18 cellular contexts compared by ENCODE assay signal in the genomic region with DNA sequence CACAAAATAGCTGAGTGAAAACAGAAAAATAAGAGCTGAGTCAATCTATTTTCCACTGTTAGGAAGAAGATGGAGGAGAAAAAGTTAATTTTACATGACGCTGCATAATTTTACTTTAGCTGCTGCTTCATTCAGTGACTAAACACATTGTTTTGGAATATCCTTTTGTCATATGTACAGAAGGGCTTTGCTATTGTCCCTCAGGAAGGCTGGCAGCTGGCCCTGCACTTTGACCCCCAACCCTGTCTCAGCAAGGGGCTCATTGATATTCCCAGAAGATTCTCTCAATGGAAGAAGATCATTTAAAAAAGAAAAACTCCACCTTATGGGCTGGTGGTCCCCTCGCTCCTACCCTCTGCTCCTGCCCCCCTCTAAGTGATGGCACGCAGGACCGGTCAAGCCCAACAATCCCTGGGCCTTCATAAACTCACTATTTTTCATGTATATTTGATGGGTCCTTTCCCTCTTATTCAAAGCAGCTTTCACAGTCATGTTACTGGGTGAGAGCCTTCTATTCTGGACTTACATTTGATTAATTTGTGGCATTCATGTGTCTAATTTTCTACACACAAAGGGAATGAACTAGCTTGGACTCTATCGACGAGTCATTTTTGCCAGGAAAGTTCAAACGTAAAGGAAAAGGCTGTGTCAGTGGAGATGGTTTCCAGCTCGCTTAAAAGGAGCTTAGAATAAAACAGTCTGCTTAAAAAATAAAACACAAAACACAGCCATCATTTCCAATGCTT.
DNase-seq lines count a peak whose midpoint lies in the region; ATAC-seq, FAIRE-seq and TF ChIP-seq lines count a peak whose summit lies in the region.
"Had no signal": no experiment of that assay in that cellular context is flagged by ENCODE, and none has a peak within 500 bp of the region (broad histone marks: within the 10 kb centered on the region; RNA-seq: fewer than 3 reads in every experiment).

No MANE protein-coding gene starts in this region.

- H3K4me1 Mint-ChIP-seq in Calu3 (ENCODE audit: low read depth, unreplicated experiment) (peaks cover 77% of the 10 kb centered on the region), glutamatergic neuron (ENCODE audit: low read depth, unreplicated experiment) (peaks cover 60% of the 10 kb centered on the region), nephron (peaks cover 62% of the 10 kb centered on the region)
- peaks cover 7% of the 10 kb centered on the region for H3K4me1 Mint-ChIP-seq in activated CD8-positive, alpha-beta memory T cell treated with anti-CD3 and anti-CD28 coated beads, Interleukin-2, amount 10 ng/mL, durations not matched to agents 7 days and 5 days
- peaks cover 4% of the 10 kb centered on the region for H3K4me1 Mint-ChIP-seq in stimulated activated effector memory CD8-positive, alpha-beta T cell treated with anti-CD3 and anti-CD28 coated beads, Interleukin-12 subunit alpha, Interleukin-12 subunit beta, amount 100 ng/mL, for 72 hours

- peaks cover 34% of the 10 kb centered on the region for H3K36me3 Mint-ChIP-seq in Calu3 (ENCODE audit: insufficient read depth, unreplicated experiment)
- no peaks in the 10 kb centered on the region for H3K36me3 Mint-ChIP-seq in glutamatergic neuron (ENCODE audit: unreplicated experiment)
- H3K36me3 Mint-ChIP-seq in nephron (ENCODE audit: low read depth): peaks cover 5% of the 10 kb centered on the region
- H3K36me3 Mint-ChIP-seq in activated CD8-positive, alpha-beta memory T cell treated with anti-CD3 and anti-CD28 coated beads, Interleukin-2, amount 10 ng/mL, durations not matched to agents 7 days and 5 days: no peaks in the 10 kb centered on the region
- H3K36me3 Mint-ChIP-seq in stimulated activated effector memory CD8-positive, alpha-beta T cell treated with anti-CD3 and anti-CD28 coated beads, Interleukin-12 subunit alpha, Interleukin-12 subunit beta, amount 100 ng/mL, for 72 hours: no peaks in the 10 kb centered on the region

- DNase-seq in Calu3 (no peak), NCI-H226 (peak; percentile 32), glutamatergic neuron (peak; percentile 33), UCSD-AML1 (lab: John Stamatoyannopoulos, UW; ENCODE audit: unreplicated experiment) (no peak), HepG2 (ENCODE audit: low spot score) (no peak)
- no peak for DNase-seq in activated CD8-positive, alpha-beta memory T cell treated with anti-CD3 and anti-CD28 coated beads, Interleukin-2, amount 10 ng/mL, durations not matched to agents 7 days and 5 days
- no peak for DNase-seq in stimulated activated effector memory CD8-positive, alpha-beta T cell treated with anti-CD3 and anti-CD28 coated beads, Interleukin-12 subunit alpha, Interleukin-12 subunit beta, amount 100 ng/mL, for 72 hours (ENCODE audit: low spot score in 2 of 2)
- DNase-seq: activated B cell treated with CpG ODN at 0.5 μM for 24 hours; activated CD4-positive, alpha-beta memory T cell treated with anti-CD3 and anti-CD28 coated beads, Interleukin-2, amount 10 ng/mL, durations not matched to agents 7 days and 5 days; activated naive CD4-positive, alpha-beta T cell treated with anti-CD3 and anti-CD28 coated beads, Interleukin-2, amount 50 U/mL, for 16 hours; activated T-cell treated with anti-CD3 and anti-CD28 coated beads, Interleukin-2, amount 50 U/mL, for 48 hours; aorta; left colon; NCI-H1436; NCI-H2171 treated with DMSO at 0.1 percent for 48 hours; nucleus accumbens; T-helper 17 cell had no signal

- no peaks in the 10 kb centered on the region for H4K20me1 ChIP-seq in HepG2 (ENCODE audit: insufficient read depth, low read length)

- H2AFZ ChIP-seq in HepG2 (ENCODE audit: low read length): no peak overlapping the region

- no peak overlapping the region for H3K4me2 ChIP-seq in HepG2 (ENCODE audit: low read depth, low read length)

- H3K27me3 Mint-ChIP-seq in Calu3 (ENCODE audit: unreplicated experiment) (no peaks in the 10 kb centered on the region), glutamatergic neuron (ENCODE audit: unreplicated experiment) (peaks cover 10% of the 10 kb centered on the region), nephron (ENCODE audit: low read depth) (no peaks in the 10 kb centered on the region)
- peaks cover 11% of the 10 kb centered on the region for H3K27me3 Mint-ChIP-seq in activated CD8-positive, alpha-beta memory T cell treated with anti-CD3 and anti-CD28 coated beads, Interleukin-2, amount 10 ng/mL, durations not matched to agents 7 days and 5 days

- no peaks in the 10 kb centered on the region for H3K79me2 ChIP-seq in HepG2 (ENCODE audit: insufficient read depth, low read length)

- H3K27ac ChIP-seq in HepG2 (ENCODE audit: extremely low read length, insufficient read depth, low read length): no peak overlapping the region

- H3K9me3 Mint-ChIP-seq in Calu3 (ENCODE audit: low read depth, unreplicated experiment) (no peaks in the 10 kb centered on the region), glutamatergic neuron (ENCODE audit: unreplicated experiment) (peaks cover 10% of the 10 kb centered on the region), nephron (no peaks in the 10 kb centered on the region)
- no peaks in the 10 kb centered on the region for H3K9me3 Mint-ChIP-seq in activated CD8-positive, alpha-beta memory T cell treated with anti-CD3 and anti-CD28 coated beads, Interleukin-2, amount 10 ng/mL, durations not matched to agents 7 days and 5 days (ENCODE audit: low read depth)
- no peaks in the 10 kb centered on the region for H3K9me3 Mint-ChIP-seq in stimulated activated effector memory CD8-positive, alpha-beta T cell treated with anti-CD3 and anti-CD28 coated beads, Interleukin-12 subunit alpha, Interleukin-12 subunit beta, amount 100 ng/mL, for 72 hours
- H3K9me3 Mint-ChIP-seq: activated B cell treated with CpG ODN at 0.5 μM for 24 hours; activated CD4-positive, alpha-beta memory T cell treated with anti-CD3 and anti-CD28 coated beads, Interleukin-2, amount 10 ng/mL, durations not matched to agents 7 days and 5 days had no signal

- H3K9me3 ChIP-seq in HepG2 (ENCODE audit: low read length): no peaks in the 10 kb centered on the region

- H3K27ac Mint-ChIP-seq in Calu3 (ENCODE audit: unreplicated experiment) (peak overlapping the region; percentile 18), glutamatergic neuron (ENCODE audit: unreplicated experiment) (peak overlapping the region; percentile 76), nephron (peak overlapping the region; percentile 66 to 75 (median 68))
- H3K27ac Mint-ChIP-seq in activated CD8-positive, alpha-beta memory T cell treated with anti-CD3 and anti-CD28 coated beads, Interleukin-2, amount 10 ng/mL, durations not matched to agents 7 days and 5 days: no peak overlapping the region
- H3K27ac Mint-ChIP-seq in stimulated activated effector memory CD8-positive, alpha-beta T cell treated with anti-CD3 and anti-CD28 coated beads, Interleukin-12 subunit alpha, Interleukin-12 subunit beta, amount 100 ng/mL, for 72 hours: no peak overlapping the region
- H3K27ac Mint-ChIP-seq: activated B cell treated with CpG ODN at 0.5 μM for 24 hours; activated CD4-positive, alpha-beta memory T cell treated with anti-CD3 and anti-CD28 coated beads, Interleukin-2, amount 10 ng/mL, durations not matched to agents 7 days and 5 days; T-helper 17 cell had no signal

- no peak for FAIRE-seq in HepG2 (lab: Jason Lieb, UNC)

- peaks cover 4% of the 10 kb centered on the region for H3K4me1 ChIP-seq in HepG2 (ENCODE audit: insufficient read depth, low read length)

- POLR2A ChIA-PET in HepG2 (lab: Yijun Ruan, JAX): no interaction called here

- ATAC-seq in HepG2: no peak
- ATAC-seq in activated CD8-positive, alpha-beta memory T cell treated with anti-CD3 and anti-CD28 coated beads, Interleukin-2, amount 10 ng/mL, durations not matched to agents 7 days and 5 days: no peak
- no peak for ATAC-seq in stimulated activated effector memory CD8-positive, alpha-beta T cell treated with anti-CD3 and anti-CD28 coated beads, Interleukin-12 subunit alpha, Interleukin-12 subunit beta, amount 100 ng/mL, for 72 hours
- ATAC-seq: left colon, T-helper 17 cell had no signal

- TF ChIP-seq EP300 in HepG2 (IDR thresholded peaks at IDR 0.05; ENCODE audit: low read depth in 2 of 2, low read length in 2 of 2) (no peak), HepG2 (CRISPR knock-in tag; IDR thresholded peaks at IDR 0.05; ENCODE audit: borderline replicate concordance) (no peak)

- H3K4me3 ChIP-seq in HepG2 (replicated peaks in 1 of 3; ENCODE audit: insufficient read depth in 1 of 3, low read depth in 2 of 3, low read length in 3 of 3): no peak overlapping the region

- BruUV-seq in Calu3 (replicated peaks; lab: Mats Ljungman, UMichigan) (no TSS peak), HepG2 (replicated peaks; lab: Mats Ljungman, UMichigan) (no TSS peak)

- intact Hi-C loops in Calu3 (cut with micrococcal nuclease; ENCODE audit: unreplicated experiment): no loop called here
- intact Hi-C loops in HepG2 (cut with micrococcal nuclease; ENCODE audit: unreplicated experiment): no loop called here

- H3K4me3 Mint-ChIP-seq in Calu3 (ENCODE audit: low read depth, unreplicated experiment): peak overlapping the region; percentile 4
- peak overlapping the region; percentile 72 for H3K4me3 Mint-ChIP-seq in glutamatergic neuron (ENCODE audit: unreplicated experiment)
- peak overlapping the region in 2 of 3 experiments; percentile 0 to 53 for H3K4me3 Mint-ChIP-seq in nephron
- H3K4me3 Mint-ChIP-seq in activated CD8-positive, alpha-beta memory T cell treated with anti-CD3 and anti-CD28 coated beads, Interleukin-2, amount 10 ng/mL, durations not matched to agents 7 days and 5 days: no peak overlapping the region
- H3K4me3 Mint-ChIP-seq in stimulated activated effector memory CD8-positive, alpha-beta T cell treated with anti-CD3 and anti-CD28 coated beads, Interleukin-12 subunit alpha, Interleukin-12 subunit beta, amount 100 ng/mL, for 72 hours: no peak overlapping the region
- H3K4me3 Mint-ChIP-seq: activated B cell treated with CpG ODN at 0.5 μM for 24 hours; activated CD4-positive, alpha-beta memory T cell treated with anti-CD3 and anti-CD28 coated beads, Interleukin-2, amount 10 ng/mL, durations not matched to agents 7 days and 5 days; T-helper 17 cell had no signal

- H3K36me3 ChIP-seq in HepG2 (replicated peaks in 1 of 2; ENCODE audit: control insufficient read depth in 1 of 2, insufficient read depth in 2 of 2, low read length in 2 of 2): no peaks in the 10 kb centered on the region

- CTCF ChIA-PET in Calu3 (lab: Charles Lee) (no interaction called here), HepG2 (lab: Yijun Ruan, JAX; ENCODE audit: low intra/inter-chr PET ratio, low total read pairs) (no interaction called here)
- CTCF ChIA-PET in activated CD8-positive, alpha-beta memory T cell treated with anti-CD3 and anti-CD28 coated beads, Interleukin-2, amount 10 ng/mL, durations not matched to agents 7 days and 5 days (lab: Charles Lee): interaction anchor here (0.9 kb wide), 1 partner anchor 32 kb away, joined by 3 read pairs; no protein-coding TSS in a partner anchor

- WGBS in HepG2 (ENCODE audit: low lambda C conversion rate): 58% methylated on average over 8 of the region's 8 CpGs

- no peak for TF ChIP-seq CTCF in Calu3 (IDR thresholded peaks at IDR 0.05; ENCODE audit: unreplicated experiment)
- no peak for TF ChIP-seq CTCF in glutamatergic neuron (IDR thresholded peaks at IDR 0.05; ENCODE audit: partially characterized antibody, unreplicated experiment)
- no peak for TF ChIP-seq CTCF in nephron (IDR thresholded peaks at IDR 0.05; ENCODE audit: unreplicated experiment in 3 of 3)
- TF ChIP-seq CTCF in HepG2 (CRISPR knock-in tag; IDR thresholded peaks at IDR 0.05): no peak

- H3K27me3 ChIP-seq in HepG2 (ENCODE audit: control insufficient read depth in 1 of 2, insufficient read depth in 2 of 2, low read length in 2 of 2): no peaks in the 10 kb centered on the region; a peak in 1 of 5 replicates

- in situ Hi-C loops in HepG2 (cut with HindIII; ENCODE audit: extremely low pct_ligation_motif_present, low pct_unique_long_range_greater_than_20kb): no loop called here

- TF ChIP-seq POLR2A in HepG2 (IDR thresholded peaks at IDR 0.05; ENCODE audit: insufficient read depth in 1 of 2, low read depth in 2 of 2, low read length in 2 of 2): no peak

- no peak overlapping the region for H3K9ac ChIP-seq in HepG2 (ENCODE audit: insufficient read depth, low read depth, low read length)

- no peak for TF ChIP-seq RAD21 in HepG2 (CRISPR knock-in tag; IDR thresholded peaks at IDR 0.05)

Comparison
In these comparisons a context has a peak if more than half of its experiments do, and no peak if none do; other contexts are left out.
1. DNase-seq: peak in NCI-H226 (single experiment) and glutamatergic neuron (single experiment); none in Calu3 (single experiment), UCSD-AML1 (single experiment), HepG2 (single experiment), activated CD8-positive, alpha-beta memory T cell treated with anti-CD3 and anti-CD28 coated beads, Interleukin-2, amount 10 ng/mL, durations not matched to agents 7 days and 5 days (single experiment) and stimulated activated effector memory CD8-positive, alpha-beta T cell treated with anti-CD3 and anti-CD28 coated beads, Interleukin-12 subunit alpha, Interleukin-12 subunit beta, amount 100 ng/mL, for 72 hours (0 of 2).
2. H3K27ac Mint-ChIP-seq: peak in Calu3 (single experiment), glutamatergic neuron (single experiment) and nephron (3 of 3); none in activated CD8-positive, alpha-beta memory T cell treated with anti-CD3 and anti-CD28 coated beads, Interleukin-2, amount 10 ng/mL, durations not matched to agents 7 days and 5 days (single experiment) and stimulated activated effector memory CD8-positive, alpha-beta T cell treated with anti-CD3 and anti-CD28 coated beads, Interleukin-12 subunit alpha, Interleukin-12 subunit beta, amount 100 ng/mL, for 72 hours (single experiment).
3. H3K4me3 Mint-ChIP-seq: peak in Calu3 (single experiment), glutamatergic neuron (single experiment) and nephron (2 of 3); none in activated CD8-positive, alpha-beta memory T cell treated with anti-CD3 and anti-CD28 coated beads, Interleukin-2, amount 10 ng/mL, durations not matched to agents 7 days and 5 days (single experiment) and stimulated activated effector memory CD8-positive, alpha-beta T cell treated with anti-CD3 and anti-CD28 coated beads, Interleukin-12 subunit alpha, Interleukin-12 subunit beta, amount 100 ng/mL, for 72 hours (single experiment).